Comparison of ENCODE assay signal across 8 cellular contexts in genomic region chr5:135462304-135462703, GRCh38. TPM values are rescaled to one million over a fixed set of nuclear protein-coding genes. Genes with fewer than 3 reads are reported as not detected.
A peak's percentile ranks its signal among the peaks of the same experiment; 100 is the strongest.
DNase-seq lines count a peak whose midpoint lies in the region; ATAC-seq and TF ChIP-seq lines count a peak whose summit lies in the region.

No MANE protein-coding gene starts in this region.

- CTCF ChIA-PET in activated naive CD4-positive, alpha-beta T cell treated with anti-CD3 and anti-CD28 coated beads for 36 hours (lab: Charles Lee), result interaction anchor here (0.7 to 20.5 kb wide), 17 partner anchors 10 to 1996 kb away, joined by 3 to 438 read pairs (median 3); partner anchors contain the start of genes SLC25A48 and TIFAB

- no peaks in the 10 kb centered on the region for H3K9me3 Mint-ChIP-seq in activated naive CD4-positive, alpha-beta T cell treated with anti-CD3 and anti-CD28 coated beads for 36 hours

- H3K4me3 ChIP-seq in MM.1S (ENCODE audit: low read length), result no peak overlapping the region

- H3K36me3 Mint-ChIP-seq in activated naive CD4-positive, alpha-beta T cell treated with anti-CD3 and anti-CD28 coated beads for 36 hours (ENCODE audit: low read depth), result no peaks in the 10 kb centered on the region

- no peak for ATAC-seq in GM19397 (IDR thresholded peaks at IDR 0.05; ENCODE audit: unreplicated experiment)

- no peaks in the 10 kb centered on the region for H3K4me1 ChIP-seq in MM.1S (ENCODE audit: low read length)

- peaks cover 20% of the 10 kb centered on the region for H3K27me3 Mint-ChIP-seq in activated naive CD4-positive, alpha-beta T cell treated with anti-CD3 and anti-CD28 coated beads for 36 hours (ENCODE audit: low read depth)

- DNase-seq in COR-L47 (lab: John Stamatoyannopoulos, UW) (peak; percentile 92), GM20000 (ENCODE audit: low spot score) (peak; percentile 71), MM.1S (peak; percentile 92), RPMI7951 (ENCODE audit: low read depth) (peak; percentile 59), iPS-NIHi11 (ENCODE audit: low spot score) (peak; percentile 88)
- DNase-seq in activated naive CD4-positive, alpha-beta T cell treated with anti-CD3 and anti-CD28 coated beads for 36 hours, result peak; percentile 78
- peak; percentile 30 to 35 for DNase-seq in stimulated activated CD4-positive, alpha-beta T cell treated with anti-CD3 and anti-CD28 coated beads, Interleukin-2, amount 100 ng/mL, for 48 hours

- no peak overlapping the region for H3K27ac ChIP-seq in MM.1S (ENCODE audit: low read length)

- peaks cover 3% of the 10 kb centered on the region; the same call in 1 of the 2 replicates for H3K27me3 ChIP-seq in MM.1S (replicated peaks; ENCODE audit: insufficient read depth, low read length)

- no peaks in the 10 kb centered on the region for H3K9me3 ChIP-seq in MM.1S (replicated peaks; ENCODE audit: insufficient read depth, low read length)

- intact Hi-C loops in activated naive CD4-positive, alpha-beta T cell treated with anti-CD3 and anti-CD28 coated beads for 36 hours (cut with micrococcal nuclease), result loop anchor here (1.0 kb wide), 1 partner anchor 90 kb away; no protein-coding TSS in a partner anchor

- H3K4me1 Mint-ChIP-seq in activated naive CD4-positive, alpha-beta T cell treated with anti-CD3 and anti-CD28 coated beads for 36 hours (ENCODE audit: low read depth), result peaks cover 6% of the 10 kb centered on the region

- H4K20me1 ChIP-seq in MM.1S (ENCODE audit: insufficient read depth, low read length), result no peaks in the 10 kb centered on the region

- H3K9me2 ChIP-seq in MM.1S (replicated peaks; ENCODE audit: insufficient read depth, low read length), result no peaks in the 10 kb centered on the region

- no peaks in the 10 kb centered on the region for H3F3A ChIP-seq in MM.1S (ENCODE audit: insufficient read depth, low read length)

- no peak overlapping the region for H3K9ac ChIP-seq in MM.1S (ENCODE audit: low read length)

- H2AFZ ChIP-seq in MM.1S (ENCODE audit: low read length), result no peak overlapping the region

- no peaks in the 10 kb centered on the region for H3K36me3 ChIP-seq in MM.1S (replicated peaks; ENCODE audit: insufficient read depth, low read length)

- peak overlapping the region; percentile 30; the same call in 1 of the 2 replicates for H3K4me2 ChIP-seq in MM.1S (ENCODE audit: low read depth, low read length)

- H3K27ac Mint-ChIP-seq in activated naive CD4-positive, alpha-beta T cell treated with anti-CD3 and anti-CD28 coated beads for 36 hours, result no peak overlapping the region

- no peaks in the 10 kb centered on the region for H3K79me2 ChIP-seq in MM.1S (ENCODE audit: low read length)

- TF ChIP-seq CTCF in GM20000 (IDR thresholded peaks at IDR 0.05; ENCODE audit: extremely low read depth, missing control alignments), result peak; percentile 25
- TF ChIP-seq CTCF in MM.1S (IDR thresholded peaks at IDR 0.05; ENCODE audit: low read length), result peak; percentile 77

- H3K4me3 Mint-ChIP-seq in activated naive CD4-positive, alpha-beta T cell treated with anti-CD3 and anti-CD28 coated beads for 36 hours, result no peak overlapping the region

RNA-seq across cellular contexts. Expression of gene TIFAB, which starts 10.2 kb away (rescaled TPM):
- not detected in 2 replicates for total RNA-seq in RPMI7951 (2014; rRNA removed; shearing (Covaris generic))
- not detected for total RNA-seq in activated naive CD4-positive, alpha-beta T cell treated with anti-CD3 and anti-CD28 coated beads for 36 hours

RNA-seq across cellular contexts. Expression of gene DCANP1, which starts 15.2 kb away (rescaled TPM):
- not detected in 2 replicates for total RNA-seq in RPMI7951 (2014; rRNA removed; shearing (Covaris generic))
- not detected for total RNA-seq in activated naive CD4-positive, alpha-beta T cell treated with anti-CD3 and anti-CD28 coated beads for 36 hours

Comparison
In these comparisons a context has a peak if more than half of its experiments do, and no peak if none do; other contexts are left out.
1. DNase-seq: peak in every context shown above with its lines; median percentile 92 in COR-L47; 92 in MM.1S; 88 in iPS-NIHi11; 78 in activated naive CD4-positive, alpha-beta T cell treated with anti-CD3 and anti-CD28 coated beads for 36 hours; 71 in GM20000; 59 in RPMI7951; 32 in stimulated activated CD4-positive, alpha-beta T cell treated with anti-CD3 and anti-CD28 coated beads, Interleukin-2, amount 100 ng/mL, for 48 hours.